Comparison of ENCODE assay signal across 11 cellular contexts in the genomic region with DNA sequence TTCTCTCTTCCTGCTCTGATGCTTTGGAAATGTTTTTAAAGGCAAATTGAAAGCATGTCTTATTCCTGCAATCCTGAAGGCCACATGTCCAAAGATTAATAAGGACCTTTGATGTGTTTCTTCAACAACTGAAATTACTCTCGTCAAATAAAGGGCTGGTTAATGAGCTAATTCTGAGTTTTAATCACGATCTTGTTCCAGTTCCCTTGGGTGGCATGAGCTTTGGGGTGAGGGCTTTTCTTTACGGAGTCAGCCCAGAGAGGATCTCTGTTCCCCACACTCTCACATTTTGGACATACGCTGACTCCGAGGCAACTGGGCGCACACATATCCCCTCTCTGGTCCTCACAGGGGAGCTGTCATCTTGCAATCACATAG. TPM values are rescaled to one million over a fixed set of nuclear protein-coding genes. Genes with fewer than 3 reads are reported as not detected.
A peak's percentile ranks its signal among the peaks of the same experiment; 100 is the strongest.
DNase-seq lines count a peak whose midpoint lies in the region; ATAC-seq and TF ChIP-seq lines count a peak whose summit lies in the region.
"Had no signal": no experiment of that assay in that cellular context is flagged by ENCODE, and none has a peak within 500 bp of the region (broad histone marks: within the 10 kb centered on the region; RNA-seq: fewer than 3 reads in every experiment).

No MANE protein-coding gene starts in this region.

- POLR2A ChIA-PET in activated CD4-positive, alpha-beta T cell treated with anti-CD3 and anti-CD28 coated beads for 36 hours (lab: Charles Lee): no interaction called here
- POLR2A ChIA-PET in activated CD8-positive, alpha-beta T cell treated with anti-CD3 and anti-CD28 coated beads, Interleukin-2, amount 10 ng/mL, durations not matched to agents 7 days and 5 days (lab: Charles Lee): no interaction called here

- no peak overlapping the region for H3K27ac ChIP-seq in skin epidermis

- no peaks in the 10 kb centered on the region for H3K9me3 Mint-ChIP-seq in activated CD4-positive, alpha-beta T cell treated with anti-CD3 and anti-CD28 coated beads for 36 hours (ENCODE audit: low read depth)
- H3K9me3 Mint-ChIP-seq in activated CD8-positive, alpha-beta T cell treated with anti-CD3 and anti-CD28 coated beads, Interleukin-2, amount 10 ng/mL, durations not matched to agents 7 days and 5 days (ENCODE audit: insufficient read depth): no peaks in the 10 kb centered on the region
- no peaks in the 10 kb centered on the region for H3K9me3 Mint-ChIP-seq in HFFc6

- no peak overlapping the region for H3K27ac Mint-ChIP-seq in activated CD4-positive, alpha-beta T cell treated with anti-CD3 and anti-CD28 coated beads for 36 hours
- no peak overlapping the region for H3K27ac Mint-ChIP-seq in activated CD8-positive, alpha-beta T cell treated with anti-CD3 and anti-CD28 coated beads, Interleukin-2, amount 10 ng/mL, durations not matched to agents 7 days and 5 days
- no peak overlapping the region for H3K27ac Mint-ChIP-seq in HFFc6

- intact Hi-C loops in activated CD4-positive, alpha-beta T cell treated with anti-CD3 and anti-CD28 coated beads for 36 hours (cut with DNase I, micrococcal nuclease): no loop called here

- H3K36me3 Mint-ChIP-seq in activated CD4-positive, alpha-beta T cell treated with anti-CD3 and anti-CD28 coated beads for 36 hours (ENCODE audit: low read depth): no peaks in the 10 kb centered on the region
- H3K36me3 Mint-ChIP-seq in activated CD8-positive, alpha-beta T cell treated with anti-CD3 and anti-CD28 coated beads, Interleukin-2, amount 10 ng/mL, durations not matched to agents 7 days and 5 days (ENCODE audit: low read depth): no peaks in the 10 kb centered on the region
- no peaks in the 10 kb centered on the region for H3K36me3 Mint-ChIP-seq in HFFc6 (ENCODE audit: low read depth)

- ATAC-seq in activated CD4-positive, alpha-beta T cell treated with anti-CD3 and anti-CD28 coated beads for 36 hours: no peak
- no peak for ATAC-seq in activated CD8-positive, alpha-beta T cell treated with anti-CD3 and anti-CD28 coated beads, Interleukin-2, amount 10 ng/mL, durations not matched to agents 7 days and 5 days
- no peak for ATAC-seq in HG02938 (IDR thresholded peaks at IDR 0.05; ENCODE audit: unreplicated experiment)
- ATAC-seq: HCT116 had no signal

- no peak for DNase-seq in activated CD4-positive, alpha-beta T cell treated with anti-CD3 and anti-CD28 coated beads for 36 hours
- no peak for DNase-seq in activated CD4-positive, alpha-beta T cell treated with anti-CD3 and anti-CD28 coated beads for 4 hours
- DNase-seq in activated CD8-positive, alpha-beta T cell treated with anti-CD3 and anti-CD28 coated beads, Interleukin-2, amount 10 ng/mL, durations not matched to agents 7 days and 5 days: no peak
- DNase-seq in HFFc6: no peak
- DNase-seq in activated CD8-positive, alpha-beta memory T cell treated with anti-CD3 and anti-CD28 coated beads, Interleukin-2, amount 50 U/mL, for 48 hours: no peak
- DNase-seq: 8988T had no signal

- peaks cover 8% of the 10 kb centered on the region for H3K27me3 Mint-ChIP-seq in activated CD4-positive, alpha-beta T cell treated with anti-CD3 and anti-CD28 coated beads for 36 hours
- H3K27me3 Mint-ChIP-seq in activated CD8-positive, alpha-beta T cell treated with anti-CD3 and anti-CD28 coated beads, Interleukin-2, amount 10 ng/mL, durations not matched to agents 7 days and 5 days (ENCODE audit: low read depth): peaks cover 38% of the 10 kb centered on the region
- peaks cover 68% of the 10 kb centered on the region for H3K27me3 Mint-ChIP-seq in HFFc6 (ENCODE audit: insufficient read depth)

- CTCF ChIA-PET in activated CD4-positive, alpha-beta T cell treated with anti-CD3 and anti-CD28 coated beads for 36 hours (lab: Charles Lee): interaction anchor here (0.6 to 0.7 kb wide), 2 partner anchors 21 to 252 kb away, joined by 3 read pairs; no protein-coding TSS in a partner anchor
- CTCF ChIA-PET in activated CD8-positive, alpha-beta T cell treated with anti-CD3 and anti-CD28 coated beads, Interleukin-2, amount 10 ng/mL, durations not matched to agents 7 days and 5 days (lab: Charles Lee): interaction anchor here (1.9 to 3.1 kb wide), 2 partner anchors 12 to 251 kb away, joined by 9 to 10 read pairs; no protein-coding TSS in a partner anchor

- TF ChIP-seq CTCF in HFFc6 (IDR thresholded peaks at IDR 0.05): no peak

- peaks cover 13% of the 10 kb centered on the region for H3K4me1 Mint-ChIP-seq in activated CD4-positive, alpha-beta T cell treated with anti-CD3 and anti-CD28 coated beads for 36 hours
- H3K4me1 Mint-ChIP-seq in activated CD8-positive, alpha-beta T cell treated with anti-CD3 and anti-CD28 coated beads, Interleukin-2, amount 10 ng/mL, durations not matched to agents 7 days and 5 days (ENCODE audit: low read depth): peaks cover 3% of the 10 kb centered on the region
- no peaks in the 10 kb centered on the region for H3K4me1 Mint-ChIP-seq in HFFc6 (ENCODE audit: low read depth)

- H3K4me3 ChIP-seq in iPS-11a (ENCODE audit: low read depth, low read length) (peak overlapping the region; percentile 43), skin epidermis (peak overlapping the region; percentile 13 to 53 (median 28))

- H3K4me3 Mint-ChIP-seq in activated CD4-positive, alpha-beta T cell treated with anti-CD3 and anti-CD28 coated beads for 36 hours: peak overlapping the region; percentile 40
- H3K4me3 Mint-ChIP-seq in activated CD8-positive, alpha-beta T cell treated with anti-CD3 and anti-CD28 coated beads, Interleukin-2, amount 10 ng/mL, durations not matched to agents 7 days and 5 days: peak overlapping the region; percentile 16
- H3K4me3 Mint-ChIP-seq in HFFc6: no peak overlapping the region

RNA-seq across cellular contexts. Expression of a gene that starts 0.4 kb away (rescaled TPM):
- under 1 TPM; 0.30 to 0.32 TPM for total RNA-seq in activated CD4-positive, alpha-beta T cell treated with anti-CD3 and anti-CD28 coated beads for 36 hours
- total RNA-seq in activated CD8-positive, alpha-beta T cell treated with anti-CD3 and anti-CD28 coated beads, Interleukin-2, amount 10 ng/mL, durations not matched to agents 7 days and 5 days: not detected
- not detected for total RNA-seq in HFFc6 (2021; fragmentation: NEBNext Ultra II Directional; extraction: Animal tissue kit (Norgen Biotek cat#: 25700))
- total RNA-seq: dermis microvascular lymphatic vessel endothelial cell had no signal

RNA-seq across cellular contexts. Expression of a gene that starts 22.7 kb away (rescaled TPM):
- not detected for total RNA-seq in activated CD4-positive, alpha-beta T cell treated with anti-CD3 and anti-CD28 coated beads for 36 hours
- not detected for total RNA-seq in activated CD8-positive, alpha-beta T cell treated with anti-CD3 and anti-CD28 coated beads, Interleukin-2, amount 10 ng/mL, durations not matched to agents 7 days and 5 days
- not detected for total RNA-seq in HFFc6 (2021; fragmentation: NEBNext Ultra II Directional; extraction: Animal tissue kit (Norgen Biotek cat#: 25700))
- total RNA-seq: dermis microvascular lymphatic vessel endothelial cell had no signal

RNA-seq across cellular contexts. Expression of a gene that starts 48.6 kb away (rescaled TPM):
- not detected for total RNA-seq in activated CD4-positive, alpha-beta T cell treated with anti-CD3 and anti-CD28 coated beads for 36 hours
- not detected for total RNA-seq in activated CD8-positive, alpha-beta T cell treated with anti-CD3 and anti-CD28 coated beads, Interleukin-2, amount 10 ng/mL, durations not matched to agents 7 days and 5 days
- total RNA-seq in HFFc6 (2021; fragmentation: NEBNext Ultra II Directional; extraction: Animal tissue kit (Norgen Biotek cat#: 25700)): not detected
- total RNA-seq: dermis microvascular lymphatic vessel endothelial cell had no signal
